ENCODE assay signal across 8 cellular contexts in genomic region chr6:42451146-42451594, GRCh38. TPM values are rescaled to one million over a fixed set of nuclear protein-coding genes. Genes with fewer than 3 reads are reported as not detected.
DNase-seq lines count a peak whose midpoint lies in the region; ATAC-seq, FAIRE-seq and TF ChIP-seq lines count a peak whose summit lies in the region.

No MANE protein-coding gene starts in this region.

- TF ChIP-seq POLR2A in H54 (IDR thresholded peaks at IDR 0.05; ENCODE audit: low read depth, low read length) = no peak

- ATAC-seq in right cardiac atrium (no peak), GM18909 (IDR thresholded peaks at IDR 0.05; ENCODE audit: poor library complexity, unreplicated experiment) (no peak)

- CTCF ChIA-PET in BJ (lab: Yijun Ruan, JAX) = interaction anchor here (0.7 to 1.5 kb wide), 5 partner anchors 9 to 251 kb away, joined by 3 to 5 read pairs (median 3); no protein-coding TSS in a partner anchor

- intact Hi-C loops in right cardiac atrium (cut with DNase I) = loop anchor here in 2 of 4 donors (5.0 kb wide), 2 partner anchors 84 to 86 kb away; no protein-coding TSS in a partner anchor

- POLR2A ChIA-PET in BJ (lab: Charles Lee) = no interaction called here

- H3K9me3 ChIP-seq in HUES48 (ENCODE audit: control insufficient read depth, insufficient read depth, low read length) (no peaks in the 10 kb centered on the region), right cardiac atrium (ENCODE audit: control insufficient read depth, low read length) (no peaks in the 10 kb centered on the region)

- TF ChIP-seq CTCF in BJ (IDR thresholded peaks at IDR 0.05; ENCODE audit: insufficient read depth, low read depth, low read length) = no peak

- H3K27me3 ChIP-seq in BJ (ENCODE audit: control insufficient read depth, insufficient read depth, low read length) (no peaks in the 10 kb centered on the region), HUES48 (ENCODE audit: control insufficient read depth, insufficient read depth, low read length) (no peaks in the 10 kb centered on the region), right cardiac atrium (ENCODE audit: control insufficient read depth, insufficient read depth) (no peaks in the 10 kb centered on the region)

- H3K4me3 ChIP-seq in BJ (ENCODE audit: low read depth, low read length) (peak overlapping the region; percentile 85), HUES48 (ENCODE audit: low read depth, low read length) (peak overlapping the region; percentile 96), right cardiac atrium (ENCODE audit: low read length) (peak overlapping the region; percentile 78)

- peak overlapping the region; percentile 97 for H3K27ac ChIP-seq in HUES48 (ENCODE audit: low read depth, low read length)
- H3K27ac ChIP-seq in right cardiac atrium (ENCODE audit: low read length) = no peak overlapping the region

- WGBS in right cardiac atrium = under 1% methylated on average over 14 of the region's 14 CpGs

- DNase-seq in BJ (ENCODE audit: low read depth) (no peak), right cardiac atrium (peak in 1 of 3 donors; percentile 43), DMS153 treated with DMSO at 0.1 percent for 48 hours (lab: John Stamatoyannopoulos, UW; ENCODE audit: unreplicated experiment) (no peak), H54 (ENCODE audit: insufficient read length, low spot score) (no peak)
- DNase-seq in activated CD8-positive, alpha-beta memory T cell treated with anti-CD3 and anti-CD28 coated beads, Interleukin-2, amount 50 U/mL, for 48 hours = peak; percentile 66
- peak; percentile 52 for DNase-seq in stimulated activated CD8-positive, alpha-beta memory T cell treated with anti-CD3 and anti-CD28 coated beads, Interleukin-4, amount 100 ng/mL, for 48 hours

- peaks cover 35% of the 10 kb centered on the region for H3K4me1 ChIP-seq in HUES48 (ENCODE audit: control insufficient read depth, insufficient read depth, low read length)
- H3K4me1 ChIP-seq in right cardiac atrium (ENCODE audit: control insufficient read depth, insufficient read depth, low read length) = no peaks in the 10 kb centered on the region

- H3K36me3 ChIP-seq in BJ (ENCODE audit: control insufficient read depth, insufficient read depth, low read length) = no peaks in the 10 kb centered on the region
- no peaks in the 10 kb centered on the region for H3K36me3 ChIP-seq in HUES48 (ENCODE audit: control insufficient read depth, insufficient read depth, low read length)

- no peak overlapping the region for H3K9ac ChIP-seq in HUES48 (ENCODE audit: low read depth, low read length)

- FAIRE-seq in H54 (lab: Jason Lieb, UNC) = no peak

RNA-seq across cellular contexts. Expression of gene TRERF1, which starts 0.6 kb away (rescaled TPM):
- 2.7 and 3.5 TPM in 2 replicates for polyA plus RNA-seq in BJ (2011; rRNA removed)
- 6.7 and 7.9 TPM in 2 replicates for polyA minus RNA-seq in BJ (2011; rRNA and poly(A)+ RNA removed)
- 1 to 10 TPM; 2.1 to 3.1 (median 2.5) TPM for total RNA-seq in right cardiac atrium
- polyA plus RNA-seq in right cardiac atrium = 1.2 TPM

Comparison
In these comparisons a context has a peak if more than half of its experiments do, and no peak if none do; other contexts are left out.
1. DNase-seq: peak in activated CD8-positive, alpha-beta memory T cell treated with anti-CD3 and anti-CD28 coated beads, Interleukin-2, amount 50 U/mL, for 48 hours (single experiment) and stimulated activated CD8-positive, alpha-beta memory T cell treated with anti-CD3 and anti-CD28 coated beads, Interleukin-4, amount 100 ng/mL, for 48 hours (single experiment); none in BJ (single experiment), DMS153 treated with DMSO at 0.1 percent for 48 hours (single experiment) and H54 (single experiment).
2. Peak in every context shown above with its lines, with median percentiles within 50 percentile points of each other: H3K4me3 ChIP-seq.